In genomic region chr2:42554392-42554791, GRCh38 we compare ENCODE assay signal across 27 cellular contexts.
"Had no signal": no experiment of that assay in that cellular context is flagged by ENCODE, and none has a peak within 500 bp of the region (broad histone marks: within the 10 kb centered on the region; RNA-seq: fewer than 3 reads in every experiment).

No MANE protein-coding gene starts in this region.

- H3K27me3 ChIP-seq: ascending aorta, cardiac muscle cell, colonic mucosa, left lung, testis, transverse colon had no signal

- H3K27ac ChIP-seq: ascending aorta, cardiac muscle cell, colonic mucosa, left lung, lower lobe of right lung, testis, transverse colon, VCaP had no signal

- ATAC-seq: activated CD4-positive, CD25-positive, alpha-beta regulatory T cell treated with anti-CD3 and anti-CD28 coated beads, Interleukin-2, amount 50 U/mL, for 24 hours; left lung; lower lobe of right lung; naive thymus-derived CD8-positive, alpha-beta T cell; right cardiac atrium had no signal

- FAIRE-seq: frontal cortex, islet of Langerhans, TTC549 had no signal

- H3K9me3 ChIP-seq: ascending aorta, colonic mucosa, left lung, lower lobe of right lung, testis, transverse colon had no signal

- H3K4me1 ChIP-seq: ascending aorta, colonic mucosa, left lung, lower lobe of right lung, testis had no signal

- H3K36me3 ChIP-seq: ascending aorta, cardiac muscle cell, colonic mucosa, left lung, lower lobe of right lung, transverse colon had no signal

- H3K4me3 ChIP-seq: ascending aorta, cardiac muscle cell, colonic mucosa, left lung, lower lobe of right lung, testis, transverse colon had no signal

- DNase-seq: activated CD4-positive, alpha-beta memory T cell treated with anti-CD3 and anti-CD28 coated beads for 36 hours; activated CD4-positive, alpha-beta T cell treated with anti-CD3 and anti-CD28 coated beads for 48 hours; activated CD8-positive, alpha-beta memory T cell treated with anti-CD3 and anti-CD28 coated beads, Interleukin-2, amount 50 U/mL, for 4 hours; activated gamma-delta T cell; activated naive CD4-positive, alpha-beta T cell treated with anti-CD3 and anti-CD28 coated beads, Interleukin-2, amount 10 ng/mL, durations not matched to agents 7 days and 5 days; activated naive CD8-positive, alpha-beta T cell treated with anti-CD3 and anti-CD28 coated beads, Interleukin-2, amount 10 ng/mL, durations not matched to agents 7 days and 5 days; activated T-cell treated with anti-CD3 and anti-CD28 coated beads, Interleukin-2, amount 50 U/mL, for 1 hour; cerebellar nuclear complex; colonic mucosa; effector CD8-positive, alpha-beta T cell; left lung; lower lobe of right lung; mesenchymal stem cell; naive thymus-derived CD8-positive, alpha-beta T cell; right cardiac atrium; stimulated activated CD4-positive, alpha-beta T cell treated with anti-CD3 and anti-CD28 coated beads, Interleukin-15, amount 100 ng/mL, for 24 hours; stimulated activated naive CD4-positive, alpha-beta T cell treated with Interleukin-2 at 50 U/mL for 16 hours; T-helper 9 cell; testis; transverse colon had no signal
